8 cellular contexts compared by ENCODE assay signal in the genomic region with DNA sequence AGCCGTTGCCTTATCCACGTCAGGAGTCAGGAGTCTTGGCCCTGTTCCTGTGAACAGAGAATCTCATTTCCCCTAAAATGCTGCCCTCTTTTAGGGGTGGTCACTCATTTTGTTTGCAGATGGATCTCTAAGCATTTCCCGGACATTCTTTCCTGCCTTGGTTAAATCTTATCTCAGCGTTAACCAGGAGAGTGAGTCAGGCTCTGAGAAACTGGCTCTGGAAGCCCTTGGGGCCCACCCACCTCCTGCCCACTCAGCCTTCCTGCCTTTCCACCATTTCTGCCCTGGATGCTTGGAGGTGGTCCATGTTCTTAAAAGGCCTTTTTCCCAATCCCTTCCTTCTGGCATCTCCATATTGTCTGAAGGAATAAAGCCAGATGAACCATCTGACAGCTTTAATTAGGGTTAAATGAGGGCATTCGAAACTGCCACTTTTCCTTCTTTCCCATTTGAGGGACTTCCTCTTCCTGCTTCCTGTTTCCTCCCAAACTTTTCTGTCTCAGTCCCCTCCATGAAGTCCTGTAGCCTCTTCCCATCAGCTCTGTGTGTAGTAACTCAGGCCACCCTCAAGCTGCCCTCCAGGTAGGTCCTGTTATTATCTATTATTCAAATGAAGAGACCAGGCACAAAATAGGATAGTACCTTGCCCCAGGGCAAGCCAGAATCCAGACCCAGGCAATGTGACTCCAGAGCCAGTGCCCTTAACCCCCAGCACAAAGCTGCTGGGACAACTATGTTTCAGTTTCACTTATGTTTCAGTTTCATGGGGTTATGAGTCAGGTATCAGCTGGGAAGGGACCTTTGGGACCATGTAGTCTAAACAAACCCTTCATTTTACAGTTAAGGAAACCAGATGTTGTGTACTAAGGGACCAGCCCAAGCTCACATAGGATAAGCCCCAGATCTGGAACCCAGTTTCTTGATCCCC. TPM values are rescaled to one million over a fixed set of nuclear protein-coding genes. Genes with fewer than 3 reads are reported as not detected.
DNase-seq lines count a peak whose midpoint lies in the region; ATAC-seq, FAIRE-seq and TF ChIP-seq lines count a peak whose summit lies in the region.

No MANE protein-coding gene starts in this region.

- no peaks in the 10 kb centered on the region for H4K20me1 ChIP-seq in endothelial cell of umbilical vein (replicated peaks; ENCODE audit: control insufficient read depth, extremely low read depth, insufficient read depth, low read length)

- dilution Hi-C loops in endothelial cell of umbilical vein (cut with MboI; ENCODE audit: extremely low pct_ligation_motif_present, low sequenced_read_pairs), result no loop called here

- no peak overlapping the region for H3K9ac ChIP-seq in endothelial cell of umbilical vein (replicated peaks; ENCODE audit: extremely low read depth, insufficient read depth, low read length)
- no peak overlapping the region for H3K9ac ChIP-seq in rectal smooth muscle tissue (ENCODE audit: low read length)

- intact Hi-C loops in endothelial cell of umbilical vein (cut with micrococcal nuclease), result loop anchor here (1.0 to 5.0 kb wide), 3 partner anchors 8 to 129 kb away; a partner anchor contains a TSS

- peak overlapping the region; percentile 22 for H3K4me2 ChIP-seq in endothelial cell of umbilical vein (ENCODE audit: insufficient read depth, low read length)

- H2AFZ ChIP-seq in endothelial cell of umbilical vein (ENCODE audit: low read depth, low read length), result peak overlapping the region; percentile 53

- H3K79me2 ChIP-seq in endothelial cell of umbilical vein (ENCODE audit: control insufficient read depth, insufficient read depth, low read length), result peaks cover 13% of the 10 kb centered on the region

- peak; percentile 41 for TF ChIP-seq POLR2A in endothelial cell of umbilical vein (IDR thresholded peaks at IDR 0.05; ENCODE audit: low read depth, low read length)

- H3K27ac ChIP-seq in AG04450 (ENCODE audit: low read depth, low read length) (peak overlapping the region; percentile 97), endothelial cell of umbilical vein (ENCODE audit: insufficient read depth, low read depth, low read length) (peak overlapping the region; percentile 58), rectal smooth muscle tissue (ENCODE audit: low read depth, low read length) (no peak overlapping the region)

- FAIRE-seq in endothelial cell of umbilical vein (lab: Jason Lieb, UNC), result peak; percentile 92

- H3K4me3 ChIP-seq in AG04450 (ENCODE audit: low read depth, low read length) (peak overlapping the region; percentile 29; the same call in 1 of the 2 replicates), endothelial cell of umbilical vein (replicated peaks in 1 of 3; ENCODE audit: insufficient read depth in 1 of 3, low read depth in 1 of 3, low read length in 3 of 3) (no peak overlapping the region), rectal smooth muscle tissue (ENCODE audit: low read length) (peak overlapping the region; percentile 26)

- no peak for DNase-seq in AG04450 (ENCODE audit: low read depth, low spot score)
- peak; percentile 54 for DNase-seq in SW480 (ENCODE audit: low spot score)
- peak; percentile 70 for DNase-seq in endothelial cell of umbilical vein (ENCODE audit: low read depth, low spot score)
- no peak for DNase-seq in NCI-H2171 (lab: John Stamatoyannopoulos, UW)
- DNase-seq in activated gamma-delta T cell treated with Interleukin-2 at 50 U/mL for 16 hours, result no peak

- H3K27me3 ChIP-seq in AG04450 (ENCODE audit: control insufficient read depth, insufficient read depth, low read length), result no peaks in the 10 kb centered on the region
- H3K27me3 ChIP-seq in endothelial cell of umbilical vein (ENCODE audit: control insufficient read depth in 2 of 2, insufficient read depth in 2 of 2, low read length in 2 of 2), result no peaks in the 10 kb centered on the region
- H3K27me3 ChIP-seq in rectal smooth muscle tissue (ENCODE audit: control insufficient read depth, insufficient read depth, low read length), result no peaks in the 10 kb centered on the region

- H3K36me3 ChIP-seq in endothelial cell of umbilical vein (ENCODE audit: control insufficient read depth in 2 of 2, extremely low read depth in 1 of 2, insufficient read depth in 2 of 2, low read length in 2 of 2), result no peaks in the 10 kb centered on the region
- H3K36me3 ChIP-seq in rectal smooth muscle tissue (ENCODE audit: control insufficient read depth, insufficient read depth, low read length), result no peaks in the 10 kb centered on the region

- no peak for TF ChIP-seq CTCF in AG04450 (IDR thresholded peaks at IDR 0.05; ENCODE audit: low read depth, low read length)
- no peak for TF ChIP-seq CTCF in endothelial cell of umbilical vein (IDR thresholded peaks at IDR 0.05; ENCODE audit: extremely low read depth in 1 of 2, insufficient read depth in 1 of 2, low read depth in 1 of 2, low read length in 2 of 2)

- ATAC-seq in GM18870 (IDR thresholded peaks at IDR 0.05; ENCODE audit: unreplicated experiment), result peak; percentile 96
- ATAC-seq in HG03066 (IDR thresholded peaks at IDR 0.05; ENCODE audit: low read depth, unreplicated experiment), result peak; percentile 76

- H3K4me1 ChIP-seq in endothelial cell of umbilical vein (ENCODE audit: control insufficient read depth, extremely low read depth, insufficient read depth, low read length) (peaks cover 37% of the 10 kb centered on the region), rectal smooth muscle tissue (ENCODE audit: control insufficient read depth, insufficient read depth, low read length) (no peaks in the 10 kb centered on the region)

- CTCF ChIA-PET in AG04450 (lab: Charles Lee), result interaction anchor here (1.0 to 1.6 kb wide), 2 partner anchors 8 to 32 kb away, joined by 3 to 5 read pairs; no protein-coding TSS in a partner anchor
- CTCF ChIA-PET in endothelial cell of umbilical vein (lab: Charles Lee), result interaction anchor here (0.7 to 1.2 kb wide), 3 partner anchors 8 to 155 kb away, joined by 3 to 7 read pairs (median 3); a partner anchor contains a TSS

- TSS peak; percentile 47 for BruUV-seq in endothelial cell of umbilical vein (replicated peaks; lab: Mats Ljungman, UMichigan)

- H3K9me3 ChIP-seq in AG04450 (ENCODE audit: control insufficient read depth, insufficient read depth, low read length) (no peaks in the 10 kb centered on the region), endothelial cell of umbilical vein (replicated peaks; ENCODE audit: control insufficient read depth, insufficient read depth, low read length) (no peaks in the 10 kb centered on the region)

- POLR2A ChIA-PET in AG04450 (lab: Yijun Ruan, JAX), result interaction anchor here (0.8 kb wide), 1 partner anchor 75 kb away, joined by 3 read pairs; no protein-coding TSS in a partner anchor
- POLR2A ChIA-PET in endothelial cell of umbilical vein (lab: Charles Lee), result no interaction called here

- no peaks in the 10 kb centered on the region for H3K9me1 ChIP-seq in endothelial cell of umbilical vein (replicated peaks; ENCODE audit: control insufficient read depth, extremely low read depth, insufficient read depth, low read length)

TF ChIP-seq in endothelial cell of umbilical vein, 7 proteins besides CTCF, POLR2A, EP300 and RAD21:
- TF ChIP-seq, protein P1, sequence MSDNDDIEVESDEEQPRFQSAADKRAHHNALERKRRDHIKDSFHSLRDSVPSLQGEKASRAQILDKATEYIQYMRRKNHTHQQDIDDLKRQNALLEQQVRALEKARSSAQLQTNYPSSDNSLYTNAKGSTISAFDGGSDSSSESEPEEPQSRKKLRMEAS (IDR thresholded peaks at IDR 0.05; ENCODE audit: insufficient read depth, insufficient read length), result no peak
- TF ChIP-seq MYC (IDR thresholded peaks at IDR 0.05; ENCODE audit: low read depth, low read length), result no peak
- peak; percentile 89 for TF ChIP-seq GATA2 (IDR thresholded peaks at IDR 0.05; ENCODE audit: insufficient read depth, insufficient read length, low read depth, low read length)
- TF ChIP-seq FOS (IDR thresholded peaks at IDR 0.05; ENCODE audit: borderline replicate concordance, insufficient read depth, low read length), result peak; percentile 80
- peak; percentile 52 for TF ChIP-seq POLR2AphosphoS5 (IDR thresholded peaks at IDR 0.05; ENCODE audit: insufficient read depth, low read depth, low read length)
- TF ChIP-seq JUN (IDR thresholded peaks at IDR 0.05; ENCODE audit: borderline replicate concordance, insufficient read depth, insufficient read length, low read depth), result peak; percentile 28
- no peak for TF ChIP-seq EZH2 (IDR thresholded peaks at IDR 0.05; ENCODE audit: borderline replicate concordance, low read depth, low read length, severe bottlenecking)
TF ChIP-seq in endothelial cell of umbilical vein: peak in this region for 4.

RNA-seq across cellular contexts. Expression of a gene that starts 9.7 kb away (rescaled TPM):
- polyA plus RNA-seq in AG04450 (2011; rRNA removed) (12.5 and 13.3 TPM in 2 replicates), endothelial cell of umbilical vein (2.4 and 3.4 TPM in 2 replicates)
- polyA minus RNA-seq in AG04450 (2011; rRNA and poly(A)+ RNA removed), result 32.0 and 33.7 TPM in 2 replicates
- total RNA-seq in endothelial cell of umbilical vein, result 11.0 and 13.0 TPM in 2 replicates
- 4.3 and 5.7 TPM in 2 replicates for polyA plus RNA-seq in endothelial cell of umbilical vein (2011; cell fraction: cytosol; rRNA removed)
- polyA plus RNA-seq in endothelial cell of umbilical vein (2011; cell fraction: nucleus; rRNA removed), result 6.9 and 9.8 TPM in 2 replicates
- 7.2 and 9.5 TPM in 2 replicates for polyA plus RNA-seq in endothelial cell of umbilical vein (2012)
- 12.5 and 13.1 TPM in 2 replicates for polyA minus RNA-seq in endothelial cell of umbilical vein
- 37.8 TPM for polyA minus RNA-seq in endothelial cell of umbilical vein (2011; cell fraction: cytosol; rRNA and poly(A)+ RNA removed)
- polyA minus RNA-seq in endothelial cell of umbilical vein (2011; cell fraction: nucleus; rRNA and poly(A)+ RNA removed), result 5.6 TPM in 2 replicates

Comparison
In these comparisons a context has a peak if more than half of its experiments do, and no peak if none do; other contexts are left out.
1. DNase-seq: peak in SW480 (single experiment) and endothelial cell of umbilical vein (single experiment); none in AG04450 (single experiment), NCI-H2171 (single experiment) and activated gamma-delta T cell treated with Interleukin-2 at 50 U/mL for 16 hours (single experiment).
2. H3K4me3 ChIP-seq: peak in AG04450 (single experiment) and rectal smooth muscle tissue (single experiment); none in endothelial cell of umbilical vein (0 of 3).